In the genomic region with DNA sequence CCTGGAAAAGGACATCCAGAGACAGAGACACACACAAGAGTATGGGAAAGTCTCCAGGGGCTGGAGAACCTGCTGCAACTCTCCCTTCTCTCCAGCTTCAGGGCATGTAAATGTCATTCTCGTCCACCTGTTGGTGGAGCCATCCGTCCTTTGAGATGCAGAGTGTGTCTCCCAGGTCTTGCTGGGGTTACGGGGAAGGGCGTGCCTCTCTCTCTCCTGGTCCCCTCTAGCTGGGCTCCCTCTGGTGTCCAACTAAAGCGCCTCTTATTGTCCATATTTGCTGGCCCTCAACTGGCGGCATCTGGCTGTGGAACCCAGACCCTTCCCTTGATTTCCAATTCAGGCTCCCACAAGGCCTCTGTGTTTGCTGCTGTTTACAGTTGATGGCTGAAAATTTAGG, we compare ENCODE assay signal across 36 cellular contexts.
A peak's percentile ranks its signal among the peaks of the same experiment; 100 is the strongest.
DNase-seq lines count a peak whose midpoint lies in the region; ATAC-seq, FAIRE-seq and TF ChIP-seq lines count a peak whose summit lies in the region.
"Had no signal": no experiment of that assay in that cellular context is flagged by ENCODE, and none has a peak within 500 bp of the region (broad histone marks: within the 10 kb centered on the region; RNA-seq: fewer than 3 reads in every experiment).

No MANE protein-coding gene starts in this region.

- no peak overlapping the region for H2BK120ac ChIP-seq in H1 (replicated peaks; ENCODE audit: low read depth, low read length)

- peak; percentile 70 for ATAC-seq in HCT116
- ATAC-seq in GM21447 (IDR thresholded peaks at IDR 0.05; ENCODE audit: unreplicated experiment) = no peak
- no peak for ATAC-seq in HG02642 (IDR thresholded peaks at IDR 0.05; ENCODE audit: poor library complexity, unreplicated experiment)
- ATAC-seq: activated CD8-positive, alpha-beta memory T cell treated with anti-CD3 and anti-CD28 coated beads, Interleukin-2, amount 10 ng/mL, durations not matched to agents 7 days and 5 days; stimulated activated naive B cell treated with anti-CD40 and anti-IgM and Interleukin-4, amounts not matched to agents 10 μg/mL and 1 μg/mL and 100 μg/mL, for 72 hours; upper lobe of right lung had no signal

- TF ChIP-seq POLR2A in HCT116 (IDR thresholded peaks at IDR 0.05; ENCODE audit: borderline replicate concordance, extremely low read depth, insufficient read depth, insufficient read length) = no peak
- TF ChIP-seq POLR2A in H1 (IDR thresholded peaks at IDR 0.05; ENCODE audit: control extremely low read depth in 1 of 2, low read depth in 2 of 2, low read length in 2 of 2) = no peak

- no peak for TF ChIP-seq EP300 in H1 (IDR thresholded peaks at IDR 0.05; ENCODE audit: borderline replicate concordance in 1 of 2, low read depth in 2 of 2, low read length in 2 of 2)

- H4K20me1 ChIP-seq in HCT116 (ENCODE audit: insufficient read depth) = no peaks in the 10 kb centered on the region; the same call in 1 of the 2 replicates
- H4K20me1 ChIP-seq in OCI-LY7 (ENCODE audit: insufficient read depth, low read length) = no peaks in the 10 kb centered on the region
- no peaks in the 10 kb centered on the region for H4K20me1 ChIP-seq in H1 (replicated peaks in 1 of 2; ENCODE audit: control insufficient read depth in 1 of 2, insufficient read depth in 2 of 2, low read length in 2 of 2)
- no peaks in the 10 kb centered on the region for H4K20me1 ChIP-seq in smooth muscle cell (ENCODE audit: low read depth)

- no peak overlapping the region for H3K27ac Mint-ChIP-seq in osteocyte (ENCODE audit: unreplicated experiment)
- H3K27ac Mint-ChIP-seq: activated CD8-positive, alpha-beta memory T cell treated with anti-CD3 and anti-CD28 coated beads, Interleukin-2, amount 10 ng/mL, durations not matched to agents 7 days and 5 days; brain; CD14-positive monocyte; memory B cell; stimulated activated naive B cell treated with anti-CD40 and anti-IgM and Interleukin-4, amounts not matched to agents 10 μg/mL and 1 μg/mL and 100 μg/mL, for 72 hours had no signal

- H3K18ac ChIP-seq in H1 (ENCODE audit: extremely low read depth, low read length) = no peak overlapping the region

- H3K9me3 Mint-ChIP-seq in osteocyte (ENCODE audit: unreplicated experiment) = peaks cover 4% of the 10 kb centered on the region

- no peak overlapping the region for H3K4ac ChIP-seq in H1 (replicated peaks; ENCODE audit: insufficient read length, low read depth, low read length)

- RAD21 ChIA-PET in HCT116 (lab: Charles Lee; ENCODE audit: low non-redundant PET in 1 of 2, low total read pairs in 2 of 2, uncharacterized antibody in 2 of 2, unreplicated experiment in 2 of 2) = no interaction called here

- TF ChIP-seq RAD21 in HCT116 (IDR thresholded peaks at IDR 0.05; ENCODE audit: low read depth) (peak; percentile 21; the same call in 1 of the 2 replicates), H1 (IDR thresholded peaks at IDR 0.05 in 1 of 2, conservative IDR thresholded peaks at IDR 0.05 in 1 of 2; ENCODE audit: low read depth in 2 of 2, low read length in 2 of 2) (peak; percentile 67 to 75)

- H3K36me3 ChIP-seq in HCT116 (ENCODE audit: control insufficient read depth in 1 of 2, insufficient read depth in 2 of 2, low read length in 2 of 2) (no peaks in the 10 kb centered on the region), OCI-LY7 (ENCODE audit: insufficient read depth, low read length) (no peaks in the 10 kb centered on the region), H1 (ENCODE audit: control insufficient read depth in 2 of 4, insufficient read depth in 4 of 4, low read length in 3 of 4) (no peaks in the 10 kb centered on the region), smooth muscle cell (ENCODE audit: low read depth) (no peaks in the 10 kb centered on the region)
- H3K36me3 ChIP-seq: adrenal gland, MG63, prostate gland, sigmoid colon, suprapubic skin, upper lobe of right lung, WERI-Rb-1 had no signal

- H3K9me3 ChIP-seq in HCT116 (ENCODE audit: control insufficient read depth in 1 of 2, insufficient read depth in 1 of 2, low read depth in 1 of 2, low read length in 2 of 2) (no peaks in the 10 kb centered on the region), OCI-LY7 (ENCODE audit: low read length) (no peaks in the 10 kb centered on the region), H1 (ENCODE audit: insufficient read depth in 2 of 2, low read depth in 1 of 2, low read length in 1 of 2) (no peaks in the 10 kb centered on the region), smooth muscle cell (replicated peaks; ENCODE audit: low read depth) (no peaks in the 10 kb centered on the region)
- H3K9me3 ChIP-seq: adrenal gland, MG63, prostate gland, sigmoid colon, suprapubic skin, upper lobe of right lung had no signal

- H3K56ac ChIP-seq in H1 (replicated peaks; ENCODE audit: insufficient read length, low read depth, low read length) = no peak overlapping the region

- H3K9me2 ChIP-seq in HCT116 (ENCODE audit: insufficient read depth) = no peaks in the 10 kb centered on the region
- no peaks in the 10 kb centered on the region for H3K9me2 ChIP-seq in OCI-LY7 (ENCODE audit: insufficient read depth, low read length)

- POLR2A ChIA-PET in HCT116 (lab: Charles Lee) = no interaction called here
- POLR2A ChIA-PET in OCI-LY7 (lab: Charles Lee) = interaction anchor here (0.9 kb wide), 1 partner anchor 189 kb away, joined by 3 read pairs; no protein-coding TSS in a partner anchor
- POLR2A ChIA-PET in H1 (lab: Charles Lee; ENCODE audit: partially characterized antibody) = no interaction called here

- H3K4me1 ChIP-seq in HCT116 (ENCODE audit: control insufficient read depth in 1 of 2, insufficient read depth in 2 of 2, low read length in 2 of 2) (no peaks in the 10 kb centered on the region), OCI-LY7 (ENCODE audit: insufficient read depth, low read length, poor library complexity, severe bottlenecking) (no peaks in the 10 kb centered on the region), H1 (replicated peaks in 1 of 4; ENCODE audit: control insufficient read depth in 3 of 4, insufficient read depth in 4 of 4, low read length in 3 of 4) (peaks cover 0 to 8% (median 4%) of the 10 kb centered on the region in 4 experiments; a peak in 6 of 7 replicates), smooth muscle cell (ENCODE audit: low read depth) (no peaks in the 10 kb centered on the region)
- H3K4me1 ChIP-seq: adrenal gland, prostate gland, upper lobe of right lung had no signal

- no peak overlapping the region for H3K23ac ChIP-seq in H1 (ENCODE audit: insufficient read length)

- CTCF ChIA-PET in HCT116 (lab: Charles Lee) (no interaction called here), OCI-LY7 (lab: Charles Lee; ENCODE audit: unreplicated experiment) (no interaction called here), H1 (lab: Charles Lee; ENCODE audit: partially characterized antibody) (interaction anchor here (0.7 to 3.3 kb wide), 17 partner anchors 8 to 548 kb away, joined by 3 to 11 read pairs (median 3); no protein-coding TSS in a partner anchor)

- no peaks in the 10 kb centered on the region for H3K27me3 Mint-ChIP-seq in osteocyte (ENCODE audit: unreplicated experiment)
- H3K27me3 Mint-ChIP-seq: activated CD8-positive, alpha-beta memory T cell treated with anti-CD3 and anti-CD28 coated beads, Interleukin-2, amount 10 ng/mL, durations not matched to agents 7 days and 5 days had no signal

- H3K79me2 ChIP-seq in HCT116 (ENCODE audit: insufficient read depth, low read length) (no peaks in the 10 kb centered on the region), OCI-LY7 (ENCODE audit: insufficient read depth, low read depth, low read length) (no peaks in the 10 kb centered on the region), H1 (ENCODE audit: control insufficient read depth in 1 of 2, insufficient read depth in 2 of 2, low read length in 2 of 2) (no peaks in the 10 kb centered on the region), smooth muscle cell (ENCODE audit: low read depth) (no peaks in the 10 kb centered on the region)

- 0 out of 2 replicates have a peak overlapping the region, but pooled peaks have one; percentile 72 for H2BK20ac ChIP-seq in H1 (ENCODE audit: low read length)

- no peak overlapping the region for H3K4me3 Mint-ChIP-seq in osteocyte (ENCODE audit: unreplicated experiment)
- H3K4me3 Mint-ChIP-seq: activated CD8-positive, alpha-beta memory T cell treated with anti-CD3 and anti-CD28 coated beads, Interleukin-2, amount 10 ng/mL, durations not matched to agents 7 days and 5 days; brain; CD14-positive monocyte; memory B cell; stimulated activated naive B cell treated with anti-CD40 and anti-IgM and Interleukin-4, amounts not matched to agents 10 μg/mL and 1 μg/mL and 100 μg/mL, for 72 hours had no signal

- H3K9ac ChIP-seq in HCT116 (ENCODE audit: low read length) (no peak overlapping the region), H1 (replicated peaks in 1 of 4; ENCODE audit: extremely low read depth in 1 of 4, low read depth in 3 of 4, low read length in 3 of 4) (no peak overlapping the region), smooth muscle cell (ENCODE audit: low read depth) (no peak overlapping the region)
- H3K9ac ChIP-seq: GM23248 had no signal

- BruUV-seq in HCT116 (replicated peaks; lab: Mats Ljungman, UMichigan) (no TSS peak), OCI-LY7 (replicated peaks; lab: Mats Ljungman, UMichigan) (no TSS peak)

- no peak overlapping the region for H3K4me3 ChIP-seq in HCT116 (replicated peaks in 1 of 2; ENCODE audit: low read depth in 1 of 2, low read length in 2 of 2)
- H3K4me3 ChIP-seq in OCI-LY7 (ENCODE audit: low read depth, low read length, poor library complexity, severe bottlenecking) = no peak overlapping the region
- no peak overlapping the region; a peak in 1 of 8 replicates for H3K4me3 ChIP-seq in H1 (ENCODE audit: extremely low read depth in 1 of 4, insufficient read depth in 2 of 4, low read depth in 3 of 4, low read length in 4 of 4)
- H3K4me3 ChIP-seq in smooth muscle cell = no peak overlapping the region
- H3K4me3 ChIP-seq: adrenal gland, GM23248, MG63, prostate gland, sigmoid colon, suprapubic skin, upper lobe of right lung had no signal

- H2BK15ac ChIP-seq in H1 (ENCODE audit: low read length) = peak overlapping the region; percentile 61; the same call in 1 of the 2 replicates

- no peaks in the 10 kb centered on the region for H3F3A ChIP-seq in smooth muscle cell (ENCODE audit: low read depth)

- peak overlapping the region; percentile 33; the same call in 1 of the 2 replicates for H2BK12ac ChIP-seq in H1 (ENCODE audit: low read depth, low read length)

- H3K79me1 ChIP-seq in H1 (ENCODE audit: low read depth, low read length) = no peaks in the 10 kb centered on the region

- peaks cover 28% of the 10 kb centered on the region for H3K4me1 Mint-ChIP-seq in osteocyte (ENCODE audit: unreplicated experiment)
- H3K4me1 Mint-ChIP-seq: activated CD8-positive, alpha-beta memory T cell treated with anti-CD3 and anti-CD28 coated beads, Interleukin-2, amount 10 ng/mL, durations not matched to agents 7 days and 5 days; CD14-positive monocyte; memory B cell; stimulated activated naive B cell treated with anti-CD40 and anti-IgM and Interleukin-4, amounts not matched to agents 10 μg/mL and 1 μg/mL and 100 μg/mL, for 72 hours had no signal

- WGBS in H1 (ENCODE audit: extremely low coverage in 1 of 2, insufficient coverage in 1 of 2, insufficient read length in 1 of 2, insufficient replicate concordance in 2 of 2, low coverage in 1 of 2, low lambda C conversion rate in 2 of 2, missing lambda C conversion rate in 1 of 2), 2 experiments = 21% methylated on average over 6 of the region's 6 CpGs; no CpG with 5 or more reads in 1 of the 2 experiments
- WGBS in smooth muscle cell (ENCODE audit: low lambda C conversion rate) = 40% methylated on average over 6 of the region's 6 CpGs

- H4K5ac ChIP-seq in H1 (ENCODE audit: insufficient read length, low read depth, low read length) = no peak overlapping the region

- no peak overlapping the region for H4K91ac ChIP-seq in H1 (replicated peaks; ENCODE audit: insufficient read length, low read length)

- DNase-seq in HCT116 (ENCODE audit: low read depth, low spot score) (peak; percentile 4), OCI-LY7 (ENCODE audit: low spot score) (no peak), H1 (ENCODE audit: low read depth in 1 of 2, low spot score in 2 of 2) (peak; percentile 62 to 65), osteocyte (ENCODE audit: extremely low spot score, unreplicated experiment) (no peak), smooth muscle cell (lab: John Stamatoyannopoulos, UW; ENCODE audit: unreplicated experiment) (no peak)
- DNase-seq: activated CD4-positive, alpha-beta T cell treated with anti-CD3 and anti-CD28 coated beads, Interleukin-2, amount 50 U/mL, for 1 hour; activated CD8-positive, alpha-beta memory T cell treated with anti-CD3 and anti-CD28 coated beads, Interleukin-2, amount 10 ng/mL, durations not matched to agents 7 days and 5 days; activated naive CD4-positive, alpha-beta T cell; activated T-cell treated with anti-CD3 and anti-CD28 coated beads, Interleukin-2, amount 50 U/mL, for 48 hours; adrenal gland; Calu3; DMS79 treated with DMSO at 0.1 percent for 48 hours; effector memory CD4-positive, alpha-beta T cell; erythroblast; glutamatergic neuron; GM23248; KBM-7; MG63; NCI-H1436; NCI-H748 treated with DMSO at 0.1 percent for 48 hours; OCI-M1; Right ventricle myocardium superior; sigmoid colon; stimulated activated naive B cell treated with anti-CD40 and anti-IgM and Interleukin-4, amounts not matched to agents 10 μg/mL and 1 μg/mL and 100 μg/mL, for 72 hours; T-helper 9 cell; upper lobe of right lung; WERI-Rb-1 had no signal

- H2BK5ac ChIP-seq in H1 (ENCODE audit: low read depth, low read length) = no peak overlapping the region

- 0 out of 6 replicates have a peak, but pooled peaks of 1 of the 3 experiments have one; percentile 19 for TF ChIP-seq CTCF in HCT116 (IDR thresholded peaks at IDR 0.05 in 2 of 3, conservative IDR thresholded peaks at IDR 0.05 in 1 of 3; ENCODE audit: borderline replicate concordance in 1 of 3, insufficient read depth in 1 of 3, low read depth in 2 of 3, low read length in 2 of 3)
- TF ChIP-seq CTCF in OCI-LY7 (conservative IDR thresholded peaks at IDR 0.05; ENCODE audit: low read length) = peak; percentile 24; the same call in 1 of the 2 replicates
- peak in 2 of 3 experiments; percentile 67 to 85; a peak in 3 of 4 replicates for TF ChIP-seq CTCF in H1 (IDR thresholded peaks at IDR 0.05; ENCODE audit: control extremely low read depth in 1 of 3, insufficient read depth in 1 of 3, low read depth in 1 of 3, low read length in 3 of 3)
- peak; percentile 13 for TF ChIP-seq CTCF in osteocyte (IDR thresholded peaks at IDR 0.05)
- TF ChIP-seq CTCF in smooth muscle cell (IDR thresholded peaks at IDR 0.05; ENCODE audit: borderline replicate concordance, insufficient read depth, poor library complexity, severe bottlenecking) = no peak

- H2AK5ac ChIP-seq in H1 (ENCODE audit: low read depth, low read length) = 0 out of 2 replicates have a peak overlapping the region, but pooled peaks have one; percentile 7

- H3K27me3 ChIP-seq in HCT116 (ENCODE audit: insufficient read depth, low read length) (no peaks in the 10 kb centered on the region), H1 (replicated peaks in 1 of 4; ENCODE audit: control insufficient read depth in 3 of 4, extremely low read depth in 1 of 4, insufficient read depth in 3 of 4, low read length in 3 of 4) (peaks cover 0 to 2% (median 0%) of the 10 kb centered on the region in 4 experiments; a peak in 1 of 7 replicates), smooth muscle cell (ENCODE audit: low read depth) (no peaks in the 10 kb centered on the region)
- H3K27me3 ChIP-seq: MG63 had no signal

- no peak overlapping the region for H3K27ac ChIP-seq in HCT116 (ENCODE audit: low read depth, low read length)
- no peak overlapping the region for H3K27ac ChIP-seq in OCI-LY7 (ENCODE audit: low read depth, low read length, poor library complexity, severe bottlenecking)
- no peak overlapping the region for H3K27ac ChIP-seq in H1 (ENCODE audit: low read depth, low read length)
- no peak overlapping the region for H3K27ac ChIP-seq in smooth muscle cell (ENCODE audit: low read depth)
- H3K27ac ChIP-seq: adrenal gland, GM23248, prostate gland, sigmoid colon, suprapubic skin, upper lobe of right lung, WERI-Rb-1 had no signal

- H2AFZ ChIP-seq in HCT116 (ENCODE audit: low read depth, low read length, poor library complexity, severe bottlenecking) (no peak overlapping the region), OCI-LY7 (ENCODE audit: low read length) (no peak overlapping the region), H1 (ENCODE audit: low read length) (no peak overlapping the region), smooth muscle cell (ENCODE audit: low read depth) (no peak overlapping the region)
- H2AFZ ChIP-seq: GM23248 had no signal

- H3K23me2 ChIP-seq in H1 (ENCODE audit: low read depth, low read length) = no peaks in the 10 kb centered on the region

- H3K36me3 Mint-ChIP-seq in osteocyte (ENCODE audit: unreplicated experiment) = no peaks in the 10 kb centered on the region
- H3K36me3 Mint-ChIP-seq: activated CD8-positive, alpha-beta memory T cell treated with anti-CD3 and anti-CD28 coated beads, Interleukin-2, amount 10 ng/mL, durations not matched to agents 7 days and 5 days; brain; CD14-positive monocyte; memory B cell; stimulated activated naive B cell treated with anti-CD40 and anti-IgM and Interleukin-4, amounts not matched to agents 10 μg/mL and 1 μg/mL and 100 μg/mL, for 72 hours had no signal

- intact Hi-C loops in HCT116 (cut with micrococcal nuclease) (no loop called here), OCI-LY7 (cut with micrococcal nuclease; ENCODE audit: unreplicated experiment) (no loop called here)

- H4K8ac ChIP-seq in H1 (ENCODE audit: extremely low read depth, insufficient read depth, low read length) = no peak overlapping the region

- H3K14ac ChIP-seq in H1 (ENCODE audit: insufficient read length) = no peak overlapping the region

- H3K4me2 ChIP-seq in HCT116 (ENCODE audit: low read length) (no peak overlapping the region), OCI-LY7 (ENCODE audit: low read length) (no peak overlapping the region), H1 (ENCODE audit: insufficient read depth in 1 of 2, low read depth in 2 of 2, low read length in 2 of 2) (peak overlapping the region in 1 of 2 experiments; percentile 9; a peak in 1 of 4 replicates), smooth muscle cell (no peak overlapping the region)

- peak; percentile 93 for FAIRE-seq in H1 (lab: Jason Lieb, UNC)
- FAIRE-seq: colon, GM18507 had no signal

Comparison
In these comparisons a context has a peak if more than half of its experiments do, and no peak if none do; other contexts are left out.
1. DNase-seq: peak in HCT116 (single experiment) and H1 (2 of 2); none in OCI-LY7 (single experiment), osteocyte (single experiment) and smooth muscle cell (single experiment).